6 cellular contexts compared by ENCODE assay signal in genomic region chr5:178492278-178492677, GRCh38.
"Had no signal": no experiment of that assay in that cellular context is flagged by ENCODE, and none has a peak within 500 bp of the region (broad histone marks: within the 10 kb centered on the region; RNA-seq: fewer than 3 reads in every experiment).

No MANE protein-coding gene starts in this region.

- H3K9ac ChIP-seq: GM23248 had no signal

- H3K4me1 ChIP-seq: HAP-1 had no signal

- DNase-seq: GM23248, GOT3, H7, KBM-7 had no signal

- H2AFZ ChIP-seq: GM23248 had no signal

- H3K36me3 ChIP-seq: HAP-1 had no signal

- H3K27ac Mint-ChIP-seq: IgD-negative memory B cell had no signal

- H3K27ac ChIP-seq: GM23248 had no signal

- H3K4me1 Mint-ChIP-seq: IgD-negative memory B cell had no signal

- H3K4me3 Mint-ChIP-seq: IgD-negative memory B cell had no signal

- H3K36me3 Mint-ChIP-seq: IgD-negative memory B cell had no signal

- H3K9me3 ChIP-seq: HAP-1 had no signal

- H3K4me3 ChIP-seq: GM23248, HAP-1 had no signal
